ENCODE assay signal across 1 cellular context in the genomic region with DNA sequence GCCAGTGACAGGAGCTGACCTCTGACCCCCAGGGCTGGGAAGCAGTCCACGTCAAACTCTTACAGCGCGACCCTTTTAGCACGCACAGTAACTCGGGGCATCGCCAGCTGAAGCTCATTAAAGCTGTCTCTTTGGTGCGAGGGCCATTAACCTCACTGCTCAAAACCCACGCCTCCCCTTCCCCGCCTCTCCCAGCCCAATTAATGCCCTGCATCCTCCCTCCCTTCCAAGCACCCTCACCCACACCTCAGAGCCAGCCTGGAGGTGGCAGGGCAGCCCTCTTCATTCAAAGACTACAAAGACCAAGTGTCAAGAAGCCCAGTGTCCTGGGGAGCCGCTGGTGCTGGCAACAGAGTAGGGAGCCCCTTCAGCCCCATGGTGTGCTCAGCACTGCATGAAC.
A peak's percentile ranks its signal among the peaks of the same experiment; 100 is the strongest.
TF ChIP-seq lines count a peak whose summit lies in the region.

No MANE protein-coding gene starts in this region.

TF ChIP-seq in K562, 482 proteins besides CTCF, POLR2A, EP300 and RAD21:
- TF ChIP-seq NR2C1 (IDR thresholded peaks at IDR 0.05) (0 out of 2 replicates have a peak, but pooled peaks have one; percentile 14), NR2C1 (tag; IDR thresholded peaks at IDR 0.05) (0 out of 2 replicates have a peak, but pooled peaks have one; percentile 45), SMARCE1 (IDR thresholded peaks at IDR 0.05) (no peak)
